ENCODE assay signal across 13 cellular contexts in genomic region chr6:3284436-3284876, GRCh38. TPM values are rescaled to one million over a fixed set of nuclear protein-coding genes. Genes with fewer than 3 reads are reported as not detected.
DNase-seq lines count a peak whose midpoint lies in the region; ATAC-seq and TF ChIP-seq lines count a peak whose summit lies in the region.
"Had no signal": no experiment of that assay in that cellular context is flagged by ENCODE, and none has a peak within 500 bp of the region (broad histone marks: within the 10 kb centered on the region; RNA-seq: fewer than 3 reads in every experiment).

No MANE protein-coding gene starts in this region.

- H3K4me1 ChIP-seq in smooth muscle cell (ENCODE audit: low read depth), result peaks cover 17% of the 10 kb centered on the region

- DNase-seq in COR-L47 (lab: John Stamatoyannopoulos, UW) (peak; percentile 95), NCI-H1105 (lab: John Stamatoyannopoulos, UW) (peak; percentile 92), posterior vena cava (ENCODE audit: low spot score) (peak; percentile 78), KG1 (lab: John Stamatoyannopoulos, UW) (no peak), smooth muscle cell (lab: John Stamatoyannopoulos, UW; ENCODE audit: unreplicated experiment) (no peak)
- DNase-seq: Calu3; effector memory CD4-positive, alpha-beta T cell; foreskin keratinocyte; NCI-H1694 treated with DMSO at 0.1 percent for 48 hours; PC-3 had no signal

- peak overlapping the region; percentile 54 for H3K27ac ChIP-seq in cingulate gyrus (ENCODE audit: low read depth, low read length)
- no peak overlapping the region for H3K27ac ChIP-seq in smooth muscle cell (ENCODE audit: low read depth)
- H3K27ac ChIP-seq: foreskin keratinocyte had no signal

- H2AFZ ChIP-seq in smooth muscle cell (ENCODE audit: low read depth), result no peak overlapping the region

- H3K4me3 ChIP-seq in smooth muscle cell, result no peak overlapping the region

- 96% methylated on average over 17 of the region's 17 CpGs for WGBS in smooth muscle cell (ENCODE audit: low lambda C conversion rate)

- H3K4me2 ChIP-seq in smooth muscle cell, result no peak overlapping the region

- H4K20me1 ChIP-seq in smooth muscle cell (ENCODE audit: low read depth), result peaks cover 17% of the 10 kb centered on the region

- peaks cover 8% of the 10 kb centered on the region for H3F3A ChIP-seq in smooth muscle cell (ENCODE audit: low read depth)

- H3K9ac ChIP-seq in smooth muscle cell (ENCODE audit: low read depth), result no peak overlapping the region

- no peaks in the 10 kb centered on the region for H3K36me3 ChIP-seq in smooth muscle cell (ENCODE audit: low read depth)

- no peak for ATAC-seq in GM21390 (IDR thresholded peaks at IDR 0.05; ENCODE audit: unreplicated experiment)
- ATAC-seq: foreskin keratinocyte, PC-3 had no signal

- intact Hi-C loops in posterior vena cava (cut with DNase I), result loop anchor here (10.0 kb wide), 3 partner anchors 170 to 730 kb away; partner anchors contain the start of gene SLC22A23 (in 2 of the 2)

- H3K27me3 ChIP-seq in smooth muscle cell (ENCODE audit: low read depth), result no peaks in the 10 kb centered on the region

- no peaks in the 10 kb centered on the region for H3K9me3 ChIP-seq in smooth muscle cell (replicated peaks; ENCODE audit: low read depth)

- no peaks in the 10 kb centered on the region for H3K79me2 ChIP-seq in smooth muscle cell (ENCODE audit: low read depth)

- no peak for TF ChIP-seq CTCF in smooth muscle cell (IDR thresholded peaks at IDR 0.05; ENCODE audit: borderline replicate concordance, insufficient read depth, poor library complexity, severe bottlenecking)

RNA-seq across cellular contexts. Expression of gene PSMG4, which starts 25.7 kb away (rescaled TPM):
- total RNA-seq in posterior vena cava (10 to 100 TPM; 14.3 to 18.0 TPM), smooth muscle cell (12.5 TPM in 2 replicates)
- 10.9 and 11.5 TPM in 2 replicates for polyA plus RNA-seq in smooth muscle cell

RNA-seq across cellular contexts. Expression of gene TUBB2B, which starts 57.0 kb away (rescaled TPM):
- total RNA-seq in posterior vena cava, result 1 to 10 TPM; 3.0 to 5.7 TPM
- total RNA-seq in smooth muscle cell, result 55.7 and 62.1 TPM in 2 replicates
- polyA plus RNA-seq in smooth muscle cell, result 22.7 and 52.2 TPM in 2 replicates
- polyA plus RNA-seq: keratinocyte had no signal

Comparison
In these comparisons a context has a peak if more than half of its experiments do, and no peak if none do; other contexts are left out.
1. DNase-seq: peak in COR-L47 (single experiment), NCI-H1105 (single experiment) and posterior vena cava (single experiment); none in KG1 (single experiment) and smooth muscle cell (single experiment).